In genomic region chr19:47713046-47714021, GRCh38 we compare ENCODE assay signal across 8 cellular contexts. TPM values are rescaled to one million over a fixed set of nuclear protein-coding genes. Genes with fewer than 3 reads are reported as not detected.
DNase-seq lines count a peak whose midpoint lies in the region; ATAC-seq and TF ChIP-seq lines count a peak whose summit lies in the region.

Gene EHD2 (plus strand): TSS chr19:47713422. CDS start chr19:47716613, 3,191 bp downstream.

- no peak within 1 kb of the TSS for H3K27ac Mint-ChIP-seq in activated CD8-positive, alpha-beta T cell treated with anti-CD3 and anti-CD28 coated beads for 36 hours
- H3K27ac Mint-ChIP-seq in stimulated activated naive B cell treated with anti-CD40 and anti-IgM and Interleukin-4, amounts not matched to agents 10 μg/mL and 1 μg/mL and 100 μg/mL, for 72 hours = no peak within 1 kb of the TSS

- intact Hi-C loops in activated CD8-positive, alpha-beta T cell treated with anti-CD3 and anti-CD28 coated beads for 36 hours (cut with micrococcal nuclease) = loop anchor here (2.0 kb wide), 1 partner anchor 29 kb away; no protein-coding TSS in a partner anchor

- POLR2A ChIA-PET in activated CD8-positive, alpha-beta T cell treated with anti-CD3 and anti-CD28 coated beads for 36 hours (lab: Charles Lee) = interaction anchor here (0.5 to 1.4 kb wide), 6 partner anchors 14 to 285 kb away, joined by 3 to 7 read pairs (median 3); no protein-coding TSS in a partner anchor

- in situ Hi-C loops in Caki2 (cut with HindIII; ENCODE audit: low pct_unique_long_range_greater_than_20kb, low sequenced_read_pairs) = no loop called here

- DNase-seq in Caki2 (ENCODE audit: low read depth) (peak; percentile 66), LoVo (ENCODE audit: low spot score) (peak; percentile 63), epithelial cell of esophagus (ENCODE audit: low read depth) (peak; percentile 68), Kasumi-1 (lab: John Stamatoyannopoulos, UW) (no peak)
- peak; percentile 57 for DNase-seq in activated CD8-positive, alpha-beta T cell treated with anti-CD3 and anti-CD28 coated beads for 36 hours
- DNase-seq in stimulated activated naive B cell treated with anti-CD40 and anti-IgM and Interleukin-4, amounts not matched to agents 10 μg/mL and 1 μg/mL and 100 μg/mL, for 72 hours = no peak

- no peaks in the 10 kb centered on the region for H3K9me3 Mint-ChIP-seq in activated CD8-positive, alpha-beta T cell treated with anti-CD3 and anti-CD28 coated beads for 36 hours
- H3K9me3 Mint-ChIP-seq in stimulated activated naive B cell treated with anti-CD40 and anti-IgM and Interleukin-4, amounts not matched to agents 10 μg/mL and 1 μg/mL and 100 μg/mL, for 72 hours = peaks cover 8 to 10% of the 10 kb centered on the region in 2 donors

- H3K4me1 Mint-ChIP-seq in activated CD8-positive, alpha-beta T cell treated with anti-CD3 and anti-CD28 coated beads for 36 hours (ENCODE audit: low read depth) = peaks cover 2% of the 10 kb centered on the region
- H3K4me1 Mint-ChIP-seq in stimulated activated naive B cell treated with anti-CD40 and anti-IgM and Interleukin-4, amounts not matched to agents 10 μg/mL and 1 μg/mL and 100 μg/mL, for 72 hours = peaks cover 0 to 2% of the 10 kb centered on the region in 2 donors

- peak within 1 kb of the TSS; percentile 96 for H3K4me3 ChIP-seq in epithelial cell of esophagus (ENCODE audit: low read length)
- H3K4me3 ChIP-seq in mesodermal cell (ENCODE audit: extremely low read depth, insufficient read depth, low read length, poor library complexity, severe bottlenecking) = peak within 1 kb of the TSS; percentile 73

- peaks cover 2% of the 10 kb centered on the region for H3K4me1 ChIP-seq in mesodermal cell (ENCODE audit: control insufficient read depth, insufficient read depth, low read length, poor library complexity, severe bottlenecking)

- CTCF ChIA-PET in activated CD8-positive, alpha-beta T cell treated with anti-CD3 and anti-CD28 coated beads for 36 hours (lab: Charles Lee) = interaction anchor here (0.7 to 7.4 kb wide), 35 partner anchors 9 to 322 kb away, joined by 3 to 168 read pairs (median 4); partner anchors contain the start of genes KPTN and NOP53

- peaks cover 29% of the 10 kb centered on the region for H3K36me3 ChIP-seq in mesodermal cell (ENCODE audit: control insufficient read depth, insufficient read depth, low read length)

- peak; percentile 94 for TF ChIP-seq CTCF in activated CD8-positive, alpha-beta T cell treated with anti-CD3 and anti-CD28 coated beads for 36 hours (IDR thresholded peaks at IDR 0.05)
- TF ChIP-seq CTCF in epithelial cell of esophagus (IDR thresholded peaks at IDR 0.05; ENCODE audit: insufficient read depth, low read depth, low read length, missing control alignments) = peak; percentile 81

- peaks cover 32% of the 10 kb centered on the region for H3K27me3 Mint-ChIP-seq in activated CD8-positive, alpha-beta T cell treated with anti-CD3 and anti-CD28 coated beads for 36 hours
- H3K27me3 Mint-ChIP-seq in stimulated activated naive B cell treated with anti-CD40 and anti-IgM and Interleukin-4, amounts not matched to agents 10 μg/mL and 1 μg/mL and 100 μg/mL, for 72 hours = peaks cover 47 to 52% of the 10 kb centered on the region in 2 donors

- WGBS in mesodermal cell (ENCODE audit: insufficient coverage in 2 of 2), 2 experiments = 8 to 20% methylated on average over 22 to 46 of the region's 52 CpGs

- H3K9me3 ChIP-seq in mesodermal cell (ENCODE audit: control insufficient read depth, low read length) = peaks cover 8% of the 10 kb centered on the region

- no peaks in the 10 kb centered on the region for H3K36me3 Mint-ChIP-seq in activated CD8-positive, alpha-beta T cell treated with anti-CD3 and anti-CD28 coated beads for 36 hours (ENCODE audit: low read depth)
- peaks cover 6 to 8% of the 10 kb centered on the region in 2 donors for H3K36me3 Mint-ChIP-seq in stimulated activated naive B cell treated with anti-CD40 and anti-IgM and Interleukin-4, amounts not matched to agents 10 μg/mL and 1 μg/mL and 100 μg/mL, for 72 hours

- H3K27ac ChIP-seq in mesodermal cell (ENCODE audit: low read depth, low read length, severe bottlenecking) = no peak within 1 kb of the TSS

- peak; percentile 88 for ATAC-seq in activated CD8-positive, alpha-beta T cell treated with anti-CD3 and anti-CD28 coated beads for 36 hours
- peak; percentile 52 to 58 for ATAC-seq in stimulated activated naive B cell treated with anti-CD40 and anti-IgM and Interleukin-4, amounts not matched to agents 10 μg/mL and 1 μg/mL and 100 μg/mL, for 72 hours (replicated peaks)
- no peak for ATAC-seq in HG02763 (IDR thresholded peaks at IDR 0.05; ENCODE audit: unreplicated experiment)

- H3K4me3 Mint-ChIP-seq in activated CD8-positive, alpha-beta T cell treated with anti-CD3 and anti-CD28 coated beads for 36 hours = peak within 1 kb of the TSS; percentile 16
- H3K4me3 Mint-ChIP-seq in stimulated activated naive B cell treated with anti-CD40 and anti-IgM and Interleukin-4, amounts not matched to agents 10 μg/mL and 1 μg/mL and 100 μg/mL, for 72 hours = peak within 1 kb of the TSS in 1 of 2 donors; percentile 17

RNA-seq across cellular contexts. Expression of gene EHD2, which starts in this region (rescaled TPM):
- 7.4 and 12.4 TPM in 2 replicates for total RNA-seq in Caki2 (2014; rRNA removed; shearing (Covaris generic); ENCODE audit: low replicate concordance)
- 1 to 10 TPM; 1.1 to 1.4 TPM for total RNA-seq in activated CD8-positive, alpha-beta T cell treated with anti-CD3 and anti-CD28 coated beads for 36 hours
- polyA plus RNA-seq in mesodermal cell (2013, experiment 1 of 2) = 67.6 TPM
- polyA plus RNA-seq in mesodermal cell (2013, experiment 2 of 2) = 58.2 TPM

Comparison
In these comparisons a context has a peak if more than half of its experiments do, and no peak if none do; other contexts are left out.
1. DNase-seq: peak in Caki2 (single experiment), LoVo (single experiment), activated CD8-positive, alpha-beta T cell treated with anti-CD3 and anti-CD28 coated beads for 36 hours (single experiment) and epithelial cell of esophagus (single experiment); none in stimulated activated naive B cell treated with anti-CD40 and anti-IgM and Interleukin-4, amounts not matched to agents 10 μg/mL and 1 μg/mL and 100 μg/mL, for 72 hours (single experiment) and Kasumi-1 (0 of 2).